ENCODE assay signal across 8 cellular contexts in the genomic region with DNA sequence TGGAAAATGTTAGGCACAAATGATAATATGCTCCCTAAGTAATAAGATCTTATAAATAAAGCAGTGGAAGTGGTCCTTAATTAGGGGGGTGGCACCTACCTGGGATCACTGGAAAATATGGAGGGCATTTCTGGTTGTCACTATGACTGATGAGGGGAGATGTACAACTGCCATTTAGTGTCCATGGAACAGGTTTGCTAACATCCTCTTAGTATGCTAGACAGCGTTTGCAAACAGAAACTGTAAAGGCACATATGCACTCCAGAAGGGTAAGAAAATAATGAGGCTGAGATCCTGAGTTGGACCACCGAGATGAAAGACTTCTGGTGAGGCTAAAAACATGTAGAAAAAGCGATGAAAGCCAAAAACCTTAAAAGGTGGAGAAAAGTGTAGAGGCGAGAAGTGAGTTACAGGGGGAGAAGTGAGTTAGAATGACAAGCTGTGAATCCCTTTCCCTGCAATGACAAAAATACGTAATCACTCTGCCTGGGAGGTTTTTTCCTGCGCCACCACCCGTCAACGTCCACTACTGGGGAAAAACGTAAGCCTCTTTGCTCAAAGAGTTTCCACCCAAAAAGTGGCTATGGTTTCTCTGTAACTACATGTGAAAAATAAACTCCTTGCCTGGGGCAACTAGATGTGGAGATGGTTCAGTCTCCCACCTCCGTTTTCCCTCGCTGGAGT. TPM values are rescaled to one million over a fixed set of nuclear protein-coding genes. Genes with fewer than 3 reads are reported as not detected.
DNase-seq lines count a peak whose midpoint lies in the region; ATAC-seq and TF ChIP-seq lines count a peak whose summit lies in the region.

No MANE protein-coding gene starts in this region.

- H3K27me3 ChIP-seq in lung (ENCODE audit: control insufficient read depth, insufficient read depth) (no peaks in the 10 kb centered on the region), transverse colon (no peaks in the 10 kb centered on the region)

- no peak for TF ChIP-seq EP300 in transverse colon (IDR thresholded peaks at IDR 0.05; ENCODE audit: low read depth)

- ATAC-seq in GM21619 (IDR thresholded peaks at IDR 0.05; ENCODE audit: unreplicated experiment) (peak; percentile 1), lung (ENCODE audit: insufficient read depth, low FRiP score) (no peak)

- H3K9me3 ChIP-seq in lung (ENCODE audit: control insufficient read depth in 2 of 2, insufficient read depth in 1 of 2, low read length in 1 of 2) (no peaks in the 10 kb centered on the region), transverse colon (no peaks in the 10 kb centered on the region)

- DNase-seq in DMS 273 treated with DMSO at 0.1 percent for 48 hours (lab: John Stamatoyannopoulos, UW) (peak; percentile 15), NOMO-1 (lab: John Stamatoyannopoulos, UW; ENCODE audit: unreplicated experiment in 2 of 2) (peak; percentile 69 to 78), choroid plexus epithelial cell (ENCODE audit: low read depth) (peak; percentile 28), lung (ENCODE audit: low spot score) (no peak), transverse colon (no peak)
- no peak for DNase-seq in activated effector memory CD4-positive, alpha-beta T cell treated with Interleukin-2 at 50 U/mL for 16 hours
- no peak for DNase-seq in stimulated activated CD4-positive, alpha-beta T cell treated with anti-CD3 and anti-CD28 coated beads, Interleukin-2, amount 100 ng/mL, for 24 hours

- in situ Hi-C loops in transverse colon (cut with MboI; ENCODE audit: low pct_ligation_motif_present in 1 of 4, low pct_unique_long_range_greater_than_20kb in 1 of 4, low sequenced_read_pairs in 3 of 4) = loop anchor here in 2 of 4 donors (25.0 kb wide), 1 partner anchor 192 kb away; a partner anchor contains a TSS

- H3K4me1 ChIP-seq in lung (ENCODE audit: control insufficient read depth in 2 of 2, insufficient read depth in 2 of 2, low read length in 2 of 2) = peaks cover 0 to 8% of the 10 kb centered on the region in 2 donors
- H3K4me1 ChIP-seq in transverse colon = peaks cover 13 to 40% (median 27%) of the 10 kb centered on the region in 4 donors

- H3K36me3 ChIP-seq in lung (ENCODE audit: control insufficient read depth in 2 of 2, insufficient read depth in 2 of 2, low read length in 2 of 2) = peaks cover 0 to 2% of the 10 kb centered on the region in 2 donors
- peaks cover 0 to 14% (median 6%) of the 10 kb centered on the region in 4 donors for H3K36me3 ChIP-seq in transverse colon

- peak overlapping the region; percentile 88 to 98 for H3K27ac ChIP-seq in lung (ENCODE audit: low read depth in 1 of 2, low read length in 1 of 2)
- peak overlapping the region; percentile 89 to 99 (median 94) for H3K27ac ChIP-seq in transverse colon

- no peak for TF ChIP-seq POLR2A in transverse colon (IDR thresholded peaks at IDR 0.05)

- H3K4me3 ChIP-seq in choroid plexus epithelial cell (ENCODE audit: low read depth, low read length) (peak overlapping the region; percentile 75), lung (peak overlapping the region; percentile 93), transverse colon (peak overlapping the region; percentile 81 to 91 (median 87))

- WGBS in lung, 2 donors = 1% methylated on average over 11 of the region's 11 CpGs
- WGBS in transverse colon (ENCODE audit: low coverage in 1 of 2), 2 donors = 0 to 1% methylated on average over 8 to 11 of the region's 11 CpGs

- TF ChIP-seq CTCF in choroid plexus epithelial cell (conservative IDR thresholded peaks at IDR 0.05; ENCODE audit: low read depth, low read length) = peak; percentile 8
- TF ChIP-seq CTCF in lung (IDR thresholded peaks at IDR 0.05; ENCODE audit: control extremely low read depth, extremely low read depth) = no peak
- TF ChIP-seq CTCF in transverse colon (IDR thresholded peaks at IDR 0.05) = no peak

- intact Hi-C loops in transverse colon (cut with DNase I; ENCODE audit: low total_unique reads) = loop anchor here (5.0 kb wide), 1 partner anchor 202 kb away; a partner anchor contains a TSS

RNA-seq across cellular contexts. Expression of a gene that starts 0.8 kb away (rescaled TPM):
- total RNA-seq in lung (10 to 100 TPM; 35.8 to 94.5 TPM), transverse colon (10 to 100 TPM; 29.9 to 95.7 (median 65.5) TPM)
- polyA plus RNA-seq in lung = 10 to 100 TPM; 15.6 to 16.5 TPM

RNA-seq across cellular contexts. Expression of a gene that starts 0.8 kb away (rescaled TPM):
- total RNA-seq in lung (10 to 100 TPM; 35.9 to 47.0 TPM), transverse colon (10 to 100 TPM; 29.9 to 45.9 (median 38.5) TPM)
- 10 to 100 TPM in 1 of 2 donors, 1 to 10 TPM in 1; 9.4 to 11.5 TPM for polyA plus RNA-seq in lung

Comparison
In these comparisons a context has a peak if more than half of its experiments do, and no peak if none do; other contexts are left out.
1. DNase-seq: peak in DMS 273 treated with DMSO at 0.1 percent for 48 hours (single experiment), NOMO-1 (2 of 2) and choroid plexus epithelial cell (single experiment); none in lung (single experiment), transverse colon (single experiment), activated effector memory CD4-positive, alpha-beta T cell treated with Interleukin-2 at 50 U/mL for 16 hours (single experiment) and stimulated activated CD4-positive, alpha-beta T cell treated with anti-CD3 and anti-CD28 coated beads, Interleukin-2, amount 100 ng/mL, for 24 hours (0 of 2).
2. Peak in every context shown above with its lines, with median percentiles within 50 percentile points of each other: H3K4me3 ChIP-seq.